Comparison of ENCODE assay signal across 13 cellular contexts in the genomic region with DNA sequence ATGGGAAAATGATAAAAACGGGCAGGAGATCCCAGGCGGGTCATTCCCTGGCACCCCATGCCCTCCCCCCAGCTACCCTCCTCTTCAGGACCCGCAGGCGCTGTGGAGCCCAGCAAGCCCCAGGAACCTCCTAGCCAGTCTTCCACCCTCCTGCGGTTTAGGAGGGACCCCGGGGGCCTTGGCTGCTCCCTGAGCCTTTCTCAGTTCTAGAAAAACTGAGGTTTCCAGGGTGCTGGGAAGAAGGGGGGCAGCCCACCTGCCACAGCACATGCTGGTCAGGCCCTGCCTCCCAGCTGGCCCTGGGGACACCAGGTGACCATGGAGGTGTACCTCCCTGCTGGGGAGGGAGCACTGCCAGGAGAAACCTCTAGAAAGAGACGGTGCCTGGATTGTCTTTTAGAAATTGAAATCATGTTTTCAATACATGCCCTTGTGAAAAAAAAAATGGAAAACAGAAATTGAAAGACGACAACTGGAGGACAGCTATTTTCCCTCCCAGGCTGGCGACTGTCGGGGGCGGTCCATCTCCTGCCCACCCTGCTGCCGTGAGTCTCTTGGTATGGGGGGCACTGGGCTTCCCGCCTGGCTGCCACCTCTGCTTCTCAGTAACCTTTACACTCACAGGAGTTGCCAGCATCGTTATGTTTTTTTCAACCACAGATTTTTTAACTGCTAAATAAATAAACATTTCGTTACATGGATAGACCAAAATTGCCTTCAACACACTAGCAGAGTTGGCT.
DNase-seq lines count a peak whose midpoint lies in the region; ATAC-seq and TF ChIP-seq lines count a peak whose summit lies in the region.
"Had no signal": no experiment of that assay in that cellular context is flagged by ENCODE, and none has a peak within 500 bp of the region (broad histone marks: within the 10 kb centered on the region; RNA-seq: fewer than 3 reads in every experiment).

No MANE protein-coding gene starts in this region.

- H3K4me1 ChIP-seq in right cardiac atrium (ENCODE audit: control insufficient read depth, insufficient read depth, low read length): no peaks in the 10 kb centered on the region
- H3K4me1 ChIP-seq in heart right ventricle: peaks cover 0 to 24% (median 8%) of the 10 kb centered on the region in 9 donors
- H3K4me1 ChIP-seq in osteoblast (ENCODE audit: insufficient read depth, low read length): no peaks in the 10 kb centered on the region
- no peaks in the 10 kb centered on the region for H3K4me1 ChIP-seq in upper lobe of right lung

- in situ Hi-C loops in KBM-7 (cut with MboI; ENCODE audit: low pct_unique_long_range_greater_than_20kb, low sequenced_read_pairs): no loop called here

- ATAC-seq in right cardiac atrium (no peak), heart right ventricle (no peak), WTC11 (no peak), upper lobe of right lung (no peak), GM19023 (IDR thresholded peaks at IDR 0.05; ENCODE audit: unreplicated experiment) (no peak)
- ATAC-seq: K562, Panc1 had no signal

- H3K27ac Mint-ChIP-seq in WTC11: no peak overlapping the region
- H3K27ac Mint-ChIP-seq: HFFc6 had no signal

- no peaks in the 10 kb centered on the region for H3K36me3 Mint-ChIP-seq in WTC11

- no peaks in the 10 kb centered on the region for H3K4me1 Mint-ChIP-seq in WTC11

- POLR2A ChIA-PET in WTC11 (lab: Charles Lee): no interaction called here

- H3K27me3 Mint-ChIP-seq in WTC11 (ENCODE audit: low read depth): no peaks in the 10 kb centered on the region

- no peaks in the 10 kb centered on the region for H3K79me2 ChIP-seq in osteoblast (ENCODE audit: insufficient read depth, low read length)

- no peak overlapping the region for H3K4me2 ChIP-seq in osteoblast (ENCODE audit: insufficient read depth, low read length)

- H2AFZ ChIP-seq in osteoblast (ENCODE audit: low read length): no peak overlapping the region

- DNase-seq in right cardiac atrium (peak in 2 of 3 donors; percentile 21 to 29), heart right ventricle (no peak), WTC11 (ENCODE audit: low spot score) (peak; percentile 0), osteoblast (ENCODE audit: insufficient read length, low spot score, missing footprints) (peak; percentile 63), upper lobe of right lung (peak; percentile 6), KBM-7 (no peak), HuH-7.5 (ENCODE audit: low spot score) (no peak)
- DNase-seq: HFFc6, NCI-H187, NCI-H526 treated with DMSO at 0.1 percent for 48 hours had no signal

- H3K27ac ChIP-seq in right cardiac atrium (ENCODE audit: low read length) (no peak overlapping the region), heart right ventricle (no peak overlapping the region), osteoblast (ENCODE audit: low read depth, low read length) (no peak overlapping the region), upper lobe of right lung (no peak overlapping the region)

- H3K9me3 ChIP-seq in right cardiac atrium (ENCODE audit: control insufficient read depth, low read length): no peaks in the 10 kb centered on the region
- no peaks in the 10 kb centered on the region for H3K9me3 ChIP-seq in heart right ventricle
- no peaks in the 10 kb centered on the region for H3K9me3 ChIP-seq in osteoblast (ENCODE audit: low read depth, low read length)
- no peaks in the 10 kb centered on the region for H3K9me3 ChIP-seq in upper lobe of right lung

- no peaks in the 10 kb centered on the region for H3K9me3 Mint-ChIP-seq in WTC11
- H3K9me3 Mint-ChIP-seq: HFFc6 had no signal

- WGBS in right cardiac atrium: 88% methylated on average over 15 of the region's 15 CpGs
- WGBS in heart right ventricle, 2 donors: 88 to 91% methylated on average over 15 of the region's 15 CpGs

- H4K20me1 ChIP-seq in osteoblast (ENCODE audit: insufficient read depth, low read length): no peaks in the 10 kb centered on the region

- no peak overlapping the region for H3K4me3 Mint-ChIP-seq in WTC11
- H3K4me3 Mint-ChIP-seq: HFFc6 had no signal

- no peak for TF ChIP-seq CTCF in heart right ventricle (IDR thresholded peaks at IDR 0.05)
- no peak for TF ChIP-seq CTCF in WTC11 (IDR thresholded peaks at IDR 0.05)
- TF ChIP-seq CTCF in osteoblast (IDR thresholded peaks at IDR 0.05; ENCODE audit: extremely low read depth, low read depth, low read length): no peak
- TF ChIP-seq CTCF in upper lobe of right lung (IDR thresholded peaks at IDR 0.05): no peak

- intact Hi-C loops in right cardiac atrium (cut with DNase I): no loop called here
- intact Hi-C loops in heart right ventricle (cut with DNase I): no loop called here
- intact Hi-C loops in upper lobe of right lung (cut with DNase I): no loop called here

- peaks cover 0 to 15% (median 0%) of the 10 kb centered on the region in 9 donors for H3K36me3 ChIP-seq in heart right ventricle
- no peaks in the 10 kb centered on the region for H3K36me3 ChIP-seq in osteoblast (ENCODE audit: insufficient read depth, low read length)
- no peaks in the 10 kb centered on the region for H3K36me3 ChIP-seq in upper lobe of right lung

- CTCF ChIA-PET in WTC11 (lab: Charles Lee): interaction anchor here (1.4 kb wide), 1 partner anchor 334 kb away, joined by 3 read pairs; no protein-coding TSS in a partner anchor

- H3K4me3 ChIP-seq in right cardiac atrium (ENCODE audit: low read length): no peak overlapping the region
- no peak overlapping the region for H3K4me3 ChIP-seq in heart right ventricle
- no peak overlapping the region for H3K4me3 ChIP-seq in osteoblast (ENCODE audit: insufficient read depth, low read length)
- H3K4me3 ChIP-seq in upper lobe of right lung: no peak overlapping the region
- H3K4me3 ChIP-seq: K562 had no signal

- no peaks in the 10 kb centered on the region for H3K27me3 ChIP-seq in right cardiac atrium (ENCODE audit: control insufficient read depth, insufficient read depth)
- no peaks in the 10 kb centered on the region for H3K27me3 ChIP-seq in heart right ventricle
- no peaks in the 10 kb centered on the region for H3K27me3 ChIP-seq in osteoblast (ENCODE audit: insufficient read depth, low read length)
- no peaks in the 10 kb centered on the region for H3K27me3 ChIP-seq in upper lobe of right lung

TF ChIP-seq in WTC11, 78 proteins besides CTCF, POLR2A, EP300 and RAD21 (continues in another document):
- TF ChIP-seq SP1 (CRISPR knock-in tag; conservative IDR thresholded peaks at IDR 0.05) (no peak), ATF1 (CRISPR knock-in tag; IDR thresholded peaks at IDR 0.05) (no peak), NFATC4 (CRISPR knock-in tag; IDR thresholded peaks at IDR 0.05) (no peak), ZNF121 (CRISPR knock-in tag; IDR thresholded peaks at IDR 0.05) (no peak), IRF2 (CRISPR knock-in tag; IDR thresholded peaks at IDR 0.05; ENCODE audit: borderline replicate concordance, low read depth) (no peak), ZNF671 (CRISPR knock-in tag; IDR thresholded peaks at IDR 0.05) (no peak), MYBL2 (CRISPR knock-in tag; IDR thresholded peaks at IDR 0.05) (no peak), ZNF138 (CRISPR knock-in tag; conservative IDR thresholded peaks at IDR 0.05) (no peak)
- TF ChIP-seq, protein P1, sequence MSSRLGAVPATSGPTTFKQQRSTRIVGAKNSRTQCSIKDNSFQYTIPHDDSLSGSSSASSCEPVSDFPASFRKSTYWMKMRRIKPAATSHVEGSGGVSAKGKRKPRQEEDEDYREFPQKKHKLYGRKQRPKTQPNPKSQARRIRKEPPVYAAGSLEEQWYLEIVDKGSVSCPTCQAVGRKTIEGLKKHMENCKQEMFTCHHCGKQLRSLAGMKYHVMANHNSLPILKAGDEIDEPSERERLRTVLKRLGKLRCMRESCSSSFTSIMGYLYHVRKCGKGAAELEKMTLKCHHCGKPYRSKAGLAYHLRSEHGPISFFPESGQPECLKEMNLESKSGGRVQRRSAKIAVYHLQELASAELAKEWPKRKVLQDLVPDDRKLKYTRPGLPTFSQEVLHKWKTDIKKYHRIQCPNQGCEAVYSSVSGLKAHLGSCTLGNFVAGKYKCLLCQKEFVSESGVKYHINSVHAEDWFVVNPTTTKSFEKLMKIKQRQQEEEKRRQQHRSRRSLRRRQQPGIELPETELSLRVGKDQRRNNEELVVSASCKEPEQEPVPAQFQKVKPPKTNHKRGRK (CRISPR knock-in tag; IDR thresholded peaks at IDR 0.05; ENCODE audit: borderline replicate concordance): no peak
- TF ChIP-seq, protein P2, sequence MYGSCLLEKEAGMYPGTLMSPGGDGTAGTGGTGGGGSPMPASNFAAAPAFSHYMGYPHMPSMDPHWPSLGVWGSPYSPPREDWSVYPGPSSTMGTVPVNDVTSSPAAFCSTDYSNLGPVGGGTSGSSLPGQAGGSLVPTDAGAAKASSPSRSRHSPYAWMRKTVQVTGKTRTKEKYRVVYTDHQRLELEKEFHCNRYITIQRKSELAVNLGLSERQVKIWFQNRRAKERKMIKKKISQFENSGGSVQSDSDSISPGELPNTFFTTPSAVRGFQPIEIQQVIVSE (CRISPR knock-in tag; IDR thresholded peaks at IDR 0.05; ENCODE audit: borderline replicate concordance): no peak
- TF ChIP-seq, protein P3, sequence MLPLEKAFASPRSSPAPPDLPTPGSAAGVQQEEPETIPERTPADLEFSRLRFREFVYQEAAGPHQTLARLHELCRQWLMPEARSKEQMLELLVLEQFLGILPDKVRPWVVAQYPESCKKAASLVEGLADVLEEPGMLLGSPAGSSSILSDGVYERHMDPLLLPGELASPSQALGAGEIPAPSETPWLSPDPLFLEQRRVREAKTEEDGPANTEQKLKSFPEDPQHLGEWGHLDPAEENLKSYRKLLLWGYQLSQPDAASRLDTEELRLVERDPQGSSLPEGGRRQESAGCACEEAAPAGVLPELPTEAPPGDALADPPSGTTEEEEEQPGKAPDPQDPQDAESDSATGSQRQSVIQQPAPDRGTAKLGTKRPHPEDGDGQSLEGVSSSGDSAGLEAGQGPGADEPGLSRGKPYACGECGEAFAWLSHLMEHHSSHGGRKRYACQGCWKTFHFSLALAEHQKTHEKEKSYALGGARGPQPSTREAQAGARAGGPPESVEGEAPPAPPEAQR (CRISPR knock-in tag; IDR thresholded peaks at IDR 0.05): no peak
- TF ChIP-seq, protein P4, sequence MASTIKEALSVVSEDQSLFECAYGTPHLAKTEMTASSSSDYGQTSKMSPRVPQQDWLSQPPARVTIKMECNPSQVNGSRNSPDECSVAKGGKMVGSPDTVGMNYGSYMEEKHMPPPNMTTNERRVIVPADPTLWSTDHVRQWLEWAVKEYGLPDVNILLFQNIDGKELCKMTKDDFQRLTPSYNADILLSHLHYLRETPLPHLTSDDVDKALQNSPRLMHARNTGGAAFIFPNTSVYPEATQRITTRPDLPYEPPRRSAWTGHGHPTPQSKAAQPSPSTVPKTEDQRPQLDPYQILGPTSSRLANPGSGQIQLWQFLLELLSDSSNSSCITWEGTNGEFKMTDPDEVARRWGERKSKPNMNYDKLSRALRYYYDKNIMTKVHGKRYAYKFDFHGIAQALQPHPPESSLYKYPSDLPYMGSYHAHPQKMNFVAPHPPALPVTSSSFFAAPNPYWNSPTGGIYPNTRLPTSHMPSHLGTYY (CRISPR knock-in tag; IDR thresholded peaks at IDR 0.05): no peak

Comparison
In these comparisons a context has a peak if more than half of its experiments do, and no peak if none do; other contexts are left out.
1. DNase-seq: peak in right cardiac atrium (2 of 3), WTC11 (single experiment), osteoblast (single experiment) and upper lobe of right lung (single experiment); none in heart right ventricle (0 of 2), KBM-7 (single experiment) and HuH-7.5 (single experiment).